ENCODE assay signal across 1 cellular context in the genomic region with DNA sequence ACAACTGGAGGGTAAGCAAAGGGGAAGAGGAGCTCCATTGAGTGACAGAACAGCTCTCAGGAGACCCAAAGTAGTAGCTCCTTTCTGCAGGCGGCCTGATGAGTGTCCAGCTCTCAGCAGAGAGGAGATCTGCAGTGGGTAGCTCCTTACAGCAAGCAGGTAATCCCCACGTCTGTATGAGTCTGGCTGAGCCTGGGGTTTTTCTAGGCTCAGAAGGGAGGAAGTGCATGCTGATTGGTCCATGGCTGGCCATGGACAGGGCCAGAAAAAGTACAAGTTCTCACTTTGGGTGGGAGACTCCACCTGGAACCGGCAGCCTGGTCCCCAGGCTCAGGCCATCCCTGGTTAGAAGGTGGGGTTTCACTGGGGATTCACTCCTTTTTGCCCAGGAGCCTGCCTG.
TF ChIP-seq lines count a peak whose summit lies in the region.

No MANE protein-coding gene starts in this region.

TF ChIP-seq in HEK293, 187 proteins besides CTCF, POLR2A, EP300 and RAD21 (continued from another document):
- TF ChIP-seq, protein P1, sequence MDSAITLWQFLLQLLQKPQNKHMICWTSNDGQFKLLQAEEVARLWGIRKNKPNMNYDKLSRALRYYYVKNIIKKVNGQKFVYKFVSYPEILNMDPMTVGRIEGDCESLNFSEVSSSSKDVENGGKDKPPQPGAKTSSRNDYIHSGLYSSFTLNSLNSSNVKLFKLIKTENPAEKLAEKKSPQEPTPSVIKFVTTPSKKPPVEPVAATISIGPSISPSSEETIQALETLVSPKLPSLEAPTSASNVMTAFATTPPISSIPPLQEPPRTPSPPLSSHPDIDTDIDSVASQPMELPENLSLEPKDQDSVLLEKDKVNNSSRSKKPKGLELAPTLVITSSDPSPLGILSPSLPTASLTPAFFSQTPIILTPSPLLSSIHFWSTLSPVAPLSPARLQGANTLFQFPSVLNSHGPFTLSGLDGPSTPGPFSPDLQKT (IDR thresholded peaks at IDR 0.05; ENCODE audit: borderline replicate concordance, low read depth, low read length) = no peak
- TF ChIP-seq ZNF585B (tag by site-specific recombination; IDR thresholded peaks at IDR 0.05) = no peak
